ENCODE assay signal across 8 cellular contexts in genomic region chr18:6414723-6415362, GRCh38. TPM values are rescaled to one million over a fixed set of nuclear protein-coding genes. Genes with fewer than 3 reads are reported as not detected.
DNase-seq lines count a peak whose midpoint lies in the region; ATAC-seq, FAIRE-seq and TF ChIP-seq lines count a peak whose summit lies in the region.

Gene L3MBTL4 (minus strand): TSS chr18:6414911. CDS start chr18:6311625, 103,286 bp downstream.

- H3K27me3 ChIP-seq in breast epithelium (no peaks in the 10 kb centered on the region), endothelial cell of umbilical vein (ENCODE audit: control insufficient read depth in 2 of 2, insufficient read depth in 2 of 2, low read length in 2 of 2) (peaks cover 24 to 25% of the 10 kb centered on the region in 2 experiments), mucosa of rectum (ENCODE audit: control insufficient read depth in 2 of 2, insufficient read depth in 2 of 2, low read length in 2 of 2) (no peaks in the 10 kb centered on the region)

- BruUV-seq in MCF 10A (replicated peaks; lab: Mats Ljungman, UMichigan) (no TSS peak), endothelial cell of umbilical vein (replicated peaks; lab: Mats Ljungman, UMichigan) (no TSS peak)

- no peaks in the 10 kb centered on the region for H4K20me1 ChIP-seq in endothelial cell of umbilical vein (replicated peaks; ENCODE audit: control insufficient read depth, extremely low read depth, insufficient read depth, low read length)

- H3K36me3 ChIP-seq in breast epithelium (no peaks in the 10 kb centered on the region), endothelial cell of umbilical vein (ENCODE audit: control insufficient read depth in 2 of 2, extremely low read depth in 1 of 2, insufficient read depth in 2 of 2, low read length in 2 of 2) (no peaks in the 10 kb centered on the region), mucosa of rectum (ENCODE audit: control insufficient read depth in 2 of 2, insufficient read depth in 2 of 2, low read length in 2 of 2) (no peaks in the 10 kb centered on the region)

- CTCF ChIA-PET in MCF 10A (lab: Yijun Ruan, JAX), result interaction anchor here (1.0 kb wide), 1 partner anchor 90 kb away, joined by 4 read pairs; no protein-coding TSS in a partner anchor
- CTCF ChIA-PET in endothelial cell of umbilical vein (lab: Charles Lee), result no interaction called here

- FAIRE-seq in endothelial cell of umbilical vein (lab: Jason Lieb, UNC), result no peak
- peak; percentile 9 for FAIRE-seq in urothelium cell line (lab: Jason Lieb, UNC)

- no peak within 1 kb of the TSS for H3K9ac ChIP-seq in endothelial cell of umbilical vein (replicated peaks; ENCODE audit: extremely low read depth, insufficient read depth, low read length)
- peak within 1 kb of the TSS; percentile 58 to 89 for H3K9ac ChIP-seq in mucosa of rectum (ENCODE audit: low read depth in 1 of 2, low read length in 2 of 2)

- no peaks in the 10 kb centered on the region for H3K9me3 Mint-ChIP-seq in MCF 10A (ENCODE audit: unreplicated experiment)

- peak; percentile 56 for ATAC-seq in HG02571 (IDR thresholded peaks at IDR 0.05; ENCODE audit: unreplicated experiment)

- dilution Hi-C loops in endothelial cell of umbilical vein (cut with MboI; ENCODE audit: extremely low pct_ligation_motif_present, low sequenced_read_pairs), result no loop called here

- intact Hi-C loops in breast epithelium (cut with DNase I; ENCODE audit: low total_unique reads) (no loop called here), MCF 10A (cut with micrococcal nuclease) (no loop called here), endothelial cell of umbilical vein (cut with micrococcal nuclease) (loop anchor here (5.0 kb wide), 1 partner anchor 127 kb away; no protein-coding TSS in a partner anchor)

- H3K4me3 ChIP-seq in breast epithelium (peak within 1 kb of the TSS; percentile 68 to 98 (median 83)), endothelial cell of umbilical vein (replicated peaks in 1 of 3; ENCODE audit: insufficient read depth in 1 of 3, low read depth in 1 of 3, low read length in 3 of 3) (peak within 1 kb of the TSS; percentile 21 to 41 (median 30)), mucosa of rectum (ENCODE audit: low read length in 2 of 2) (peak within 1 kb of the TSS; percentile 74 to 76)

- no peaks in the 10 kb centered on the region for H3K79me2 ChIP-seq in endothelial cell of umbilical vein (ENCODE audit: control insufficient read depth, insufficient read depth, low read length)

- H3K4me1 Mint-ChIP-seq in MCF 10A (ENCODE audit: insufficient read depth, unreplicated experiment), result no peaks in the 10 kb centered on the region

- H3K4me2 ChIP-seq in endothelial cell of umbilical vein (ENCODE audit: insufficient read depth, low read length), result peak within 1 kb of the TSS; percentile 63

- DNase-seq in breast epithelium (ENCODE audit: low spot score in 2 of 2) (peak in 1 of 2 donors; percentile 23), MCF 10A (ENCODE audit: unreplicated experiment) (no peak), NCI-H510A treated with DMSO at 0.1 percent for 48 hours (lab: John Stamatoyannopoulos, UW) (peak; percentile 88), endothelial cell of umbilical vein (ENCODE audit: low read depth, low spot score) (no peak), urothelium cell line (ENCODE audit: low spot score) (peak; percentile 80)
- DNase-seq in stimulated activated naive CD4-positive, alpha-beta T cell treated with Interleukin-2 at 50 U/mL for 16 hours (lab: John Stamatoyannopoulos, UW), result no peak

- H3K27ac Mint-ChIP-seq in MCF 10A (ENCODE audit: low read depth, unreplicated experiment), result no peak within 1 kb of the TSS

- no peaks in the 10 kb centered on the region for H3K9me1 ChIP-seq in endothelial cell of umbilical vein (replicated peaks; ENCODE audit: control insufficient read depth, extremely low read depth, insufficient read depth, low read length)

- TF ChIP-seq CTCF in breast epithelium (IDR thresholded peaks at IDR 0.05), result no peak
- TF ChIP-seq CTCF in MCF 10A (IDR thresholded peaks at IDR 0.05; ENCODE audit: unreplicated experiment), result no peak
- no peak for TF ChIP-seq CTCF in endothelial cell of umbilical vein (IDR thresholded peaks at IDR 0.05; ENCODE audit: extremely low read depth in 1 of 2, insufficient read depth in 1 of 2, low read depth in 1 of 2, low read length in 2 of 2)

- H3K27ac ChIP-seq in breast epithelium (peak within 1 kb of the TSS; percentile 95 to 99), endothelial cell of umbilical vein (ENCODE audit: insufficient read depth, low read depth, low read length) (no peak within 1 kb of the TSS), mucosa of rectum (ENCODE audit: low read depth in 2 of 2, low read length in 2 of 2) (peak within 1 kb of the TSS; percentile 60 to 61)

- POLR2A ChIA-PET in MCF 10A (lab: Yijun Ruan, JAX), result no interaction called here
- POLR2A ChIA-PET in endothelial cell of umbilical vein (lab: Charles Lee), result no interaction called here

- no peaks in the 10 kb centered on the region for H3K9me3 ChIP-seq in breast epithelium
- H3K9me3 ChIP-seq in endothelial cell of umbilical vein (replicated peaks; ENCODE audit: control insufficient read depth, insufficient read depth, low read length), result no peaks in the 10 kb centered on the region
- no peaks in the 10 kb centered on the region for H3K9me3 ChIP-seq in mucosa of rectum (ENCODE audit: control insufficient read depth in 2 of 2, low read length in 2 of 2)

- H3K27me3 Mint-ChIP-seq in MCF 10A (ENCODE audit: insufficient read depth, unreplicated experiment), result no peaks in the 10 kb centered on the region

- TF ChIP-seq POLR2A in breast epithelium (IDR thresholded peaks at IDR 0.05), result no peak
- TF ChIP-seq POLR2A in endothelial cell of umbilical vein (IDR thresholded peaks at IDR 0.05; ENCODE audit: low read depth, low read length), result no peak

- H3K36me3 Mint-ChIP-seq in MCF 10A (ENCODE audit: insufficient read depth, unreplicated experiment), result no peaks in the 10 kb centered on the region

- no peak within 1 kb of the TSS for H3K4me3 Mint-ChIP-seq in MCF 10A (ENCODE audit: unreplicated experiment)

- H2AFZ ChIP-seq in endothelial cell of umbilical vein (ENCODE audit: low read depth, low read length), result peak within 1 kb of the TSS; percentile 55

- H3K4me1 ChIP-seq in breast epithelium (no peaks in the 10 kb centered on the region), endothelial cell of umbilical vein (ENCODE audit: control insufficient read depth, extremely low read depth, insufficient read depth, low read length) (no peaks in the 10 kb centered on the region), mucosa of rectum (ENCODE audit: control insufficient read depth in 2 of 2, insufficient read depth in 2 of 2, low read length in 2 of 2) (peaks cover 0 to 3% of the 10 kb centered on the region in 2 donors)

TF ChIP-seq in endothelial cell of umbilical vein, 7 proteins besides CTCF, POLR2A, EP300 and RAD21:
- TF ChIP-seq MYC (IDR thresholded peaks at IDR 0.05; ENCODE audit: low read depth, low read length) (no peak), GATA2 (IDR thresholded peaks at IDR 0.05; ENCODE audit: insufficient read depth, insufficient read length, low read depth, low read length) (no peak), FOS (IDR thresholded peaks at IDR 0.05; ENCODE audit: borderline replicate concordance, insufficient read depth, low read length) (no peak), JUN (IDR thresholded peaks at IDR 0.05; ENCODE audit: borderline replicate concordance, insufficient read depth, insufficient read length, low read depth) (no peak), POLR2AphosphoS5 (IDR thresholded peaks at IDR 0.05; ENCODE audit: insufficient read depth, low read depth, low read length) (no peak), EZH2 (IDR thresholded peaks at IDR 0.05; ENCODE audit: borderline replicate concordance, low read depth, low read length, severe bottlenecking) (peak; percentile 78)
- TF ChIP-seq, protein P1, sequence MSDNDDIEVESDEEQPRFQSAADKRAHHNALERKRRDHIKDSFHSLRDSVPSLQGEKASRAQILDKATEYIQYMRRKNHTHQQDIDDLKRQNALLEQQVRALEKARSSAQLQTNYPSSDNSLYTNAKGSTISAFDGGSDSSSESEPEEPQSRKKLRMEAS (IDR thresholded peaks at IDR 0.05; ENCODE audit: insufficient read depth, insufficient read length), result no peak
TF ChIP-seq in endothelial cell of umbilical vein: peak in this region for 1.

RNA-seq across cellular contexts. Expression of gene L3MBTL4, which starts in this region (rescaled TPM):
- total RNA-seq in breast epithelium (10 to 100 TPM in 2 of 3 donors, 1 to 10 TPM in 1; 7.8 to 23.0 (median 19.7) TPM), MCF 10A (2022) (not detected in 2 replicates), endothelial cell of umbilical vein (0.18 and 0.80 TPM in 2 replicates)
- not detected in 2 replicates for polyA plus RNA-seq in endothelial cell of umbilical vein
- 0.05 TPM in 1 of 2 replicates, not detected in the other for polyA plus RNA-seq in endothelial cell of umbilical vein (2011; cell fraction: cytosol; rRNA removed)
- polyA plus RNA-seq in endothelial cell of umbilical vein (2011; cell fraction: nucleus; rRNA removed), result not detected in 2 replicates
- not detected in 2 replicates for polyA plus RNA-seq in endothelial cell of umbilical vein (2012)
- polyA minus RNA-seq in endothelial cell of umbilical vein, result not detected in 2 replicates
- not detected for polyA minus RNA-seq in endothelial cell of umbilical vein (2011; cell fraction: cytosol; rRNA and poly(A)+ RNA removed)
- polyA minus RNA-seq in endothelial cell of umbilical vein (2011; cell fraction: nucleus; rRNA and poly(A)+ RNA removed), result 0.24 TPM in 1 of 2 replicates, not detected in the other

Comparison
In these comparisons a context has a peak if more than half of its experiments do, and no peak if none do; other contexts are left out.
1. DNase-seq: peak in NCI-H510A treated with DMSO at 0.1 percent for 48 hours (single experiment) and urothelium cell line (single experiment); none in MCF 10A (single experiment), endothelial cell of umbilical vein (single experiment) and stimulated activated naive CD4-positive, alpha-beta T cell treated with Interleukin-2 at 50 U/mL for 16 hours (single experiment).
2. H3K4me3 ChIP-seq: peak in every context shown above with its lines; median percentile 83 in breast epithelium; 75 in mucosa of rectum; 30 in endothelial cell of umbilical vein.